14 cellular contexts compared by ENCODE assay signal in genomic region chr2:3470856-3471737, GRCh38. TPM values are rescaled to one million over a fixed set of nuclear protein-coding genes. Genes with fewer than 3 reads are reported as not detected.
DNase-seq lines count a peak whose midpoint lies in the region; ATAC-seq and TF ChIP-seq lines count a peak whose summit lies in the region.
"Had no signal": no experiment of that assay in that cellular context is flagged by ENCODE, and none has a peak within 500 bp of the region (broad histone marks: within the 10 kb centered on the region; RNA-seq: fewer than 3 reads in every experiment).

No MANE protein-coding gene starts in this region.

- DNase-seq in ascending aorta (ENCODE audit: low spot score in 2 of 2) = no peak
- no peak for DNase-seq in vagina (ENCODE audit: extremely low spot score in 2 of 2)
- DNase-seq in left lobe of liver (ENCODE audit: low spot score) = no peak
- DNase-seq in activated naive CD4-positive, alpha-beta T cell treated with anti-CD3 and anti-CD28 coated beads, Interleukin-2, amount 50 U/mL, for 16 hours = no peak
- DNase-seq: amniotic stem cell; NCI-H1092; NCI-H446; PC-3; stimulated activated CD4-positive, alpha-beta T cell treated with anti-CD3 and anti-CD28 coated beads, Interleukin-2, amount 100 ng/mL, for 24 hours; stimulated activated naive B cell treated with anti-CD40 and anti-IgM and Interleukin-4, amounts not matched to agents 10 μg/mL and 1 μg/mL and 100 μg/mL, for 72 hours; T1000 had no signal

- peaks cover under 1% of the 10 kb centered on the region for H3K79me2 ChIP-seq in parathyroid adenoma

- no peak for TF ChIP-seq EP300 in gastroesophageal sphincter (IDR thresholded peaks at IDR 0.05)

- H3K4me3 ChIP-seq in ascending aorta = no peak overlapping the region
- H3K4me3 ChIP-seq in gastroesophageal sphincter = no peak overlapping the region
- H3K4me3 ChIP-seq in parathyroid adenoma (ENCODE audit: low read depth, low read length) = no peak overlapping the region
- H3K4me3 ChIP-seq in vagina = no peak overlapping the region

- H3K9me3 ChIP-seq in ascending aorta = no peaks in the 10 kb centered on the region
- no peaks in the 10 kb centered on the region for H3K9me3 ChIP-seq in gastroesophageal sphincter
- no peaks in the 10 kb centered on the region for H3K9me3 ChIP-seq in parathyroid adenoma (ENCODE audit: control insufficient read depth, low read length)
- H3K9me3 ChIP-seq in vagina = no peaks in the 10 kb centered on the region

- TF ChIP-seq CTCF in ascending aorta (IDR thresholded peaks at IDR 0.05) (no peak), gastroesophageal sphincter (IDR thresholded peaks at IDR 0.05) (no peak), parathyroid adenoma (IDR thresholded peaks at IDR 0.05) (no peak), vagina (IDR thresholded peaks at IDR 0.05) (no peak)

- H2AFZ ChIP-seq in parathyroid adenoma = no peak overlapping the region

- H3K27ac ChIP-seq in ascending aorta (peak overlapping the region; percentile 90 to 91), gastroesophageal sphincter (peak overlapping the region; percentile 85 to 89 (median 87)), parathyroid adenoma (peak overlapping the region; percentile 49), vagina (peak overlapping the region; percentile 73)

- H3K4me2 ChIP-seq in parathyroid adenoma (ENCODE audit: low read length) = no peak overlapping the region

- no peak overlapping the region for H3K9ac ChIP-seq in parathyroid adenoma

- H3K4me1 ChIP-seq in ascending aorta (peaks cover 0 to 28% of the 10 kb centered on the region in 2 donors), gastroesophageal sphincter (peaks cover 0 to 40% (median 10%) of the 10 kb centered on the region in 3 donors), parathyroid adenoma (peaks cover 7% of the 10 kb centered on the region), vagina (peaks cover 13% of the 10 kb centered on the region)

- TF ChIP-seq POLR2A in gastroesophageal sphincter (IDR thresholded peaks at IDR 0.05) (no peak), vagina (IDR thresholded peaks at IDR 0.05) (no peak)

- intact Hi-C loops in ascending aorta (cut with DNase I) = loop anchor here (1.0 to 2.0 kb wide), 4 partner anchors 21 to 87 kb away; partner anchors contain the start of genes ADI1 and RNASEH1
- intact Hi-C loops in vagina (cut with DNase I) = no loop called here

- H3K36me3 ChIP-seq in ascending aorta (peaks cover 22 to 53% of the 10 kb centered on the region in 2 donors), gastroesophageal sphincter (peaks cover 0 to 80% of the 10 kb centered on the region in 2 donors), parathyroid adenoma (ENCODE audit: control insufficient read depth, insufficient read depth, low read length) (no peaks in the 10 kb centered on the region), vagina (peaks cover 0 to 26% of the 10 kb centered on the region in 2 donors)

- WGBS in gastroesophageal sphincter (ENCODE audit: low coverage in 1 of 2), 2 donors = 33 to 44% methylated on average over 7 to 10 of the region's 17 CpGs

- ATAC-seq in gastroesophageal sphincter (peak; percentile 6), left lobe of liver (no peak), GM19467 (IDR thresholded peaks at IDR 0.05; ENCODE audit: unreplicated experiment) (no peak)
- ATAC-seq: stimulated activated naive B cell treated with anti-CD40 and anti-IgM and Interleukin-4, amounts not matched to agents 10 μg/mL and 1 μg/mL and 100 μg/mL, for 72 hours had no signal

- no peaks in the 10 kb centered on the region for H3K27me3 ChIP-seq in ascending aorta
- H3K27me3 ChIP-seq in gastroesophageal sphincter = no peaks in the 10 kb centered on the region
- H3K27me3 ChIP-seq in parathyroid adenoma (ENCODE audit: control insufficient read depth, insufficient read depth, low read length) = no peaks in the 10 kb centered on the region
- H3K27me3 ChIP-seq in vagina = no peaks in the 10 kb centered on the region

RNA-seq across cellular contexts. Expression of gene ADI1, which starts 48.2 kb away (rescaled TPM):
- total RNA-seq in ascending aorta (40.9 TPM), gastroesophageal sphincter (100 to 1,000 TPM in 1 of 4 donors, 10 to 100 TPM in 3; 61.9 to 106 (median 82.9) TPM), vagina (26.3 TPM), left lobe of liver (297 TPM)
